In genomic region chr15:59887211-59887610, GRCh38 we compare ENCODE assay signal across 19 cellular contexts.
DNase-seq lines count a peak whose midpoint lies in the region; ATAC-seq, FAIRE-seq and TF ChIP-seq lines count a peak whose summit lies in the region.
"Had no signal": no experiment of that assay in that cellular context is flagged by ENCODE, and none has a peak within 500 bp of the region (broad histone marks: within the 10 kb centered on the region; RNA-seq: fewer than 3 reads in every experiment).

No MANE protein-coding gene starts in this region.

- CTCF ChIA-PET in activated naive CD4-positive, alpha-beta T cell treated with anti-CD3 and anti-CD28 coated beads for 36 hours (lab: Charles Lee): no interaction called here

- TF ChIP-seq CTCF in LNCaP clone FGC (IDR thresholded peaks at IDR 0.05; ENCODE audit: control insufficient read depth, extremely low read depth, insufficient read depth): no peak
- TF ChIP-seq CTCF in bronchial epithelial cell (IDR thresholded peaks at IDR 0.05; ENCODE audit: insufficient read depth, low read length, severe bottlenecking): no peak

- H3K27me3 ChIP-seq in bronchial epithelial cell (ENCODE audit: control insufficient read depth, insufficient read depth, low read length): no peaks in the 10 kb centered on the region
- H3K27me3 ChIP-seq: BLaER1 treated with 17β-estradiol and CSF1 and Interleukin-3, amounts not matched to agents 10 nM and 100 nM had no signal

- H3K27me3 Mint-ChIP-seq in activated T-helper 2 cell treated with anti-CD3 and anti-CD28 coated beads, Interferon-gamma antibody, Interleukin-2, Interleukin-4, amounts not matched to agents 10 μg/mL and 5 μg/mL and 100 μg/mL, durations not matched to agents 14 hours and 24 hours and 36 hours (ENCODE audit: low read depth): peaks cover 13% of the 10 kb centered on the region
- H3K27me3 Mint-ChIP-seq in activated naive CD4-positive, alpha-beta T cell treated with anti-CD3 and anti-CD28 coated beads for 36 hours (ENCODE audit: low read depth): no peaks in the 10 kb centered on the region

- no peak overlapping the region for H3K4me3 Mint-ChIP-seq in activated T-helper 2 cell treated with anti-CD3 and anti-CD28 coated beads, Interferon-gamma antibody, Interleukin-2, Interleukin-4, amounts not matched to agents 10 μg/mL and 5 μg/mL and 100 μg/mL, durations not matched to agents 14 hours and 24 hours and 36 hours (ENCODE audit: low read depth)
- H3K4me3 Mint-ChIP-seq in activated naive CD4-positive, alpha-beta T cell treated with anti-CD3 and anti-CD28 coated beads for 36 hours: no peak overlapping the region
- H3K4me3 Mint-ChIP-seq: B cell; CD4-positive, CD25-positive, alpha-beta regulatory T cell; CD8-positive, alpha-beta memory T cell; H9; IgD-negative memory B cell had no signal

- H3K27ac Mint-ChIP-seq in activated T-helper 2 cell treated with anti-CD3 and anti-CD28 coated beads, Interferon-gamma antibody, Interleukin-2, Interleukin-4, amounts not matched to agents 10 μg/mL and 5 μg/mL and 100 μg/mL, durations not matched to agents 14 hours and 24 hours and 36 hours: no peak overlapping the region
- H3K27ac Mint-ChIP-seq in activated naive CD4-positive, alpha-beta T cell treated with anti-CD3 and anti-CD28 coated beads for 36 hours: no peak overlapping the region
- H3K27ac Mint-ChIP-seq: B cell; CD4-positive, CD25-positive, alpha-beta regulatory T cell; H9 had no signal

- no peaks in the 10 kb centered on the region for H3K9me3 Mint-ChIP-seq in activated T-helper 2 cell treated with anti-CD3 and anti-CD28 coated beads, Interferon-gamma antibody, Interleukin-2, Interleukin-4, amounts not matched to agents 10 μg/mL and 5 μg/mL and 100 μg/mL, durations not matched to agents 14 hours and 24 hours and 36 hours
- peaks cover 4% of the 10 kb centered on the region for H3K9me3 Mint-ChIP-seq in activated naive CD4-positive, alpha-beta T cell treated with anti-CD3 and anti-CD28 coated beads for 36 hours
- H3K9me3 Mint-ChIP-seq: H9 had no signal

- H3K36me3 Mint-ChIP-seq in activated T-helper 2 cell treated with anti-CD3 and anti-CD28 coated beads, Interferon-gamma antibody, Interleukin-2, Interleukin-4, amounts not matched to agents 10 μg/mL and 5 μg/mL and 100 μg/mL, durations not matched to agents 14 hours and 24 hours and 36 hours (ENCODE audit: low read depth): no peaks in the 10 kb centered on the region
- no peaks in the 10 kb centered on the region for H3K36me3 Mint-ChIP-seq in activated naive CD4-positive, alpha-beta T cell treated with anti-CD3 and anti-CD28 coated beads for 36 hours (ENCODE audit: low read depth)
- H3K36me3 Mint-ChIP-seq: CD8-positive, alpha-beta memory T cell; IgD-negative memory B cell had no signal

- no peaks in the 10 kb centered on the region for H3K4me1 Mint-ChIP-seq in activated T-helper 2 cell treated with anti-CD3 and anti-CD28 coated beads, Interferon-gamma antibody, Interleukin-2, Interleukin-4, amounts not matched to agents 10 μg/mL and 5 μg/mL and 100 μg/mL, durations not matched to agents 14 hours and 24 hours and 36 hours (ENCODE audit: low read depth)
- peaks cover 5% of the 10 kb centered on the region for H3K4me1 Mint-ChIP-seq in activated naive CD4-positive, alpha-beta T cell treated with anti-CD3 and anti-CD28 coated beads for 36 hours (ENCODE audit: low read depth)
- H3K4me1 Mint-ChIP-seq: B cell, IgD-negative memory B cell had no signal

- H3K4me3 ChIP-seq in LNCaP clone FGC (ENCODE audit: low read depth, low read length) (no peak overlapping the region), bronchial epithelial cell (ENCODE audit: low read depth, low read length) (no peak overlapping the region)
- H3K4me3 ChIP-seq: BLaER1 treated with 17β-estradiol and CSF1 and Interleukin-3, amounts not matched to agents 10 nM and 100 nM had no signal

- no peak for ATAC-seq in GM21423 (IDR thresholded peaks at IDR 0.05; ENCODE audit: unreplicated experiment)
- ATAC-seq: HepG2 had no signal

- DNase-seq in DMS79 (lab: John Stamatoyannopoulos, UW) (peak; percentile 22), LNCaP clone FGC (ENCODE audit: low read depth) (peak; percentile 73), bronchial epithelial cell (ENCODE audit: low read depth) (no peak)
- no peak for DNase-seq in activated T-helper 2 cell treated with anti-CD3 and anti-CD28 coated beads, Interferon-gamma antibody, Interleukin-2, Interleukin-4, amounts not matched to agents 10 μg/mL and 5 μg/mL and 100 μg/mL, durations not matched to agents 14 hours and 24 hours and 36 hours (ENCODE audit: low spot score)
- DNase-seq in activated naive CD4-positive, alpha-beta T cell treated with anti-CD3 and anti-CD28 coated beads for 36 hours: no peak
- DNase-seq: CD4-positive, CD25-positive, alpha-beta regulatory T cell; CD8-positive, alpha-beta memory T cell; DMS 273 treated with DMSO at 0.1 percent for 48 hours; DMS53; GDM1; H9 had no signal

- H3K36me3 ChIP-seq in bronchial epithelial cell (ENCODE audit: control insufficient read depth, insufficient read depth, low read length): no peaks in the 10 kb centered on the region
- H3K36me3 ChIP-seq: BLaER1 treated with 17β-estradiol and CSF1 and Interleukin-3, amounts not matched to agents 10 nM and 100 nM had no signal

- FAIRE-seq in bronchial epithelial cell (lab: Jason Lieb, UNC): peak; percentile 60
- FAIRE-seq: GM12892, GM18507, H1, HepG2 had no signal

- intact Hi-C loops in activated T-helper 2 cell treated with anti-CD3 and anti-CD28 coated beads, Interferon-gamma antibody, Interleukin-2, Interleukin-4, amounts not matched to agents 10 μg/mL and 5 μg/mL and 100 μg/mL, durations not matched to agents 14 hours and 24 hours and 36 hours (cut with micrococcal nuclease): no loop called here
- intact Hi-C loops in activated naive CD4-positive, alpha-beta T cell treated with anti-CD3 and anti-CD28 coated beads for 36 hours (cut with micrococcal nuclease): no loop called here

Comparison
In these comparisons a context has a peak if more than half of its experiments do, and no peak if none do; other contexts are left out.
1. DNase-seq: peak in DMS79 (single experiment) and LNCaP clone FGC (single experiment); none in bronchial epithelial cell (single experiment), activated T-helper 2 cell treated with anti-CD3 and anti-CD28 coated beads, Interferon-gamma antibody, Interleukin-2, Interleukin-4, amounts not matched to agents 10 μg/mL and 5 μg/mL and 100 μg/mL, durations not matched to agents 14 hours and 24 hours and 36 hours (single experiment) and activated naive CD4-positive, alpha-beta T cell treated with anti-CD3 and anti-CD28 coated beads for 36 hours (single experiment).